ENCODE assay signal across 28 cellular contexts in genomic region chr5:31982661-31983060, GRCh38.
"Had no signal": no experiment of that assay in that cellular context is flagged by ENCODE, and none has a peak within 500 bp of the region (broad histone marks: within the 10 kb centered on the region; RNA-seq: fewer than 3 reads in every experiment).

No MANE protein-coding gene starts in this region.

- H3K27me3 Mint-ChIP-seq: activated CD4-positive, alpha-beta T cell treated with anti-CD3 and anti-CD28 coated beads for 36 hours; activated CD4-positive, alpha-beta T cell treated with anti-CD3 and anti-CD28 coated beads, Interleukin-2, amount 10 ng/mL, durations not matched to agents 7 days and 5 days; activated naive CD8-positive, alpha-beta T cell; activated naive CD8-positive, alpha-beta T cell treated with anti-CD3 and anti-CD28 coated beads, Interleukin-2, amount 50 U/mL, for 24 hours; activated T-cell treated with anti-CD3 and anti-CD28 coated beads, Interleukin-2, amount 50 U/mL, for 24 hours had no signal

- H3K9me3 Mint-ChIP-seq: activated CD4-positive, alpha-beta T cell treated with anti-CD3 and anti-CD28 coated beads, Interleukin-2, amount 10 ng/mL, durations not matched to agents 7 days and 5 days; activated naive CD4-positive, alpha-beta T cell treated with anti-CD3 and anti-CD28 coated beads, Interleukin-2, amount 10 ng/mL, durations not matched to agents 7 days and 5 days; activated naive CD8-positive, alpha-beta T cell treated with anti-CD3 and anti-CD28 coated beads, Interleukin-2, amount 50 U/mL, for 24 hours; activated T-cell treated with anti-CD3 and anti-CD28 coated beads, Interleukin-2, amount 50 U/mL, for 24 hours; activated T-helper 2 cell treated with anti-CD3 and anti-CD28 coated beads, Interferon-gamma antibody, Interleukin-2, Interleukin-4, amounts not matched to agents 10 μg/mL and 5 μg/mL and 100 μg/mL, durations not matched to agents 14 hours and 24 hours and 36 hours; T-helper 2 cell treated with Interferon-gamma antibody and Interleukin-4, amounts not matched to agents 5 μg/mL and 100 μg/mL, for 36 hours had no signal

- H3K4me1 Mint-ChIP-seq: activated CD4-positive, alpha-beta T cell treated with anti-CD3 and anti-CD28 coated beads for 36 hours; activated CD4-positive, alpha-beta T cell treated with anti-CD3 and anti-CD28 coated beads, Interleukin-2, amount 10 ng/mL, durations not matched to agents 7 days and 5 days; activated naive CD4-positive, alpha-beta T cell treated with anti-CD3 and anti-CD28 coated beads, Interleukin-2, amount 10 ng/mL, durations not matched to agents 7 days and 5 days; activated naive CD8-positive, alpha-beta T cell treated with anti-CD3 and anti-CD28 coated beads, Interleukin-2, amount 50 U/mL, for 24 hours had no signal

- H3K4me3 ChIP-seq: PC-9 had no signal

- DNase-seq: activated CD4-positive, alpha-beta T cell treated with anti-CD3 and anti-CD28 coated beads for 36 hours; activated CD4-positive, alpha-beta T cell treated with anti-CD3 and anti-CD28 coated beads, Interleukin-2, amount 10 ng/mL, durations not matched to agents 7 days and 5 days; activated CD4-positive, alpha-beta T cell treated with anti-CD3 and anti-CD28 coated beads, Interleukin-2, amount 50 U/mL, for 48 hours; activated CD8-positive, alpha-beta T cell treated with anti-CD3 and anti-CD28 coated beads, Interleukin-2, amount 10 ng/mL, durations not matched to agents 7 days and 5 days; activated gamma-delta T cell; activated naive CD4-positive, alpha-beta T cell treated with anti-CD3 and anti-CD28 coated beads, Interleukin-2, amount 10 ng/mL, durations not matched to agents 7 days and 5 days; activated naive CD8-positive, alpha-beta T cell treated with anti-CD3 and anti-CD28 coated beads, Interleukin-2, amount 50 U/mL, for 24 hours; activated T-cell treated with anti-CD3 and anti-CD28 coated beads, Interleukin-2, amount 50 U/mL, for 24 hours; amniotic stem cell; aorta; caudate nucleus; cerebellar nuclear complex; Karpas-422; KBM-7; NCI-H1105; NCI-H1417 treated with DMSO at 0.1 percent for 48 hours; NCI-H187 treated with DMSO at 0.1 percent for 48 hours; NCI-H2081; NCI-H226; NCI-H446 treated with DMSO at 0.1 percent for 48 hours; NCI-H524; PC-9 had no signal

- H3K27ac ChIP-seq: PC-9, RWPE1 had no signal

- H3K4me3 Mint-ChIP-seq: activated CD4-positive, alpha-beta T cell treated with anti-CD3 and anti-CD28 coated beads for 36 hours; activated CD4-positive, alpha-beta T cell treated with anti-CD3 and anti-CD28 coated beads, Interleukin-2, amount 10 ng/mL, durations not matched to agents 7 days and 5 days; activated CD8-positive, alpha-beta T cell treated with anti-CD3 and anti-CD28 coated beads, Interleukin-2, amount 10 ng/mL, durations not matched to agents 7 days and 5 days; activated naive CD4-positive, alpha-beta T cell treated with anti-CD3 and anti-CD28 coated beads, Interleukin-2, amount 10 ng/mL, durations not matched to agents 7 days and 5 days; activated naive CD8-positive, alpha-beta T cell; activated naive CD8-positive, alpha-beta T cell treated with anti-CD3 and anti-CD28 coated beads, Interleukin-2, amount 50 U/mL, for 24 hours; activated T-cell treated with anti-CD3 and anti-CD28 coated beads, Interleukin-2, amount 50 U/mL, for 24 hours; brain; T-helper 2 cell treated with Interferon-gamma antibody and Interleukin-4, amounts not matched to agents 5 μg/mL and 100 μg/mL, for 36 hours; WTC11 had no signal

- H3K36me3 Mint-ChIP-seq: activated naive CD4-positive, alpha-beta T cell treated with anti-CD3 and anti-CD28 coated beads, Interleukin-2, amount 10 ng/mL, durations not matched to agents 7 days and 5 days; activated naive CD8-positive, alpha-beta T cell had no signal

- H3K27ac Mint-ChIP-seq: activated CD4-positive, alpha-beta T cell treated with anti-CD3 and anti-CD28 coated beads for 36 hours; activated CD4-positive, alpha-beta T cell treated with anti-CD3 and anti-CD28 coated beads, Interleukin-2, amount 10 ng/mL, durations not matched to agents 7 days and 5 days; activated CD8-positive, alpha-beta T cell treated with anti-CD3 and anti-CD28 coated beads, Interleukin-2, amount 10 ng/mL, durations not matched to agents 7 days and 5 days; activated naive CD4-positive, alpha-beta T cell treated with anti-CD3 and anti-CD28 coated beads, Interleukin-2, amount 10 ng/mL, durations not matched to agents 7 days and 5 days; activated naive CD8-positive, alpha-beta T cell; activated naive CD8-positive, alpha-beta T cell treated with anti-CD3 and anti-CD28 coated beads, Interleukin-2, amount 50 U/mL, for 24 hours; activated T-cell treated with anti-CD3 and anti-CD28 coated beads, Interleukin-2, amount 50 U/mL, for 24 hours; activated T-helper 2 cell treated with anti-CD3 and anti-CD28 coated beads, Interferon-gamma antibody, Interleukin-2, Interleukin-4, amounts not matched to agents 10 μg/mL and 5 μg/mL and 100 μg/mL, durations not matched to agents 14 hours and 24 hours and 36 hours; brain; T-helper 2 cell treated with Interferon-gamma antibody and Interleukin-4, amounts not matched to agents 5 μg/mL and 100 μg/mL, for 36 hours; WTC11 had no signal
